24 cellular contexts compared by ENCODE assay signal in the genomic region with DNA sequence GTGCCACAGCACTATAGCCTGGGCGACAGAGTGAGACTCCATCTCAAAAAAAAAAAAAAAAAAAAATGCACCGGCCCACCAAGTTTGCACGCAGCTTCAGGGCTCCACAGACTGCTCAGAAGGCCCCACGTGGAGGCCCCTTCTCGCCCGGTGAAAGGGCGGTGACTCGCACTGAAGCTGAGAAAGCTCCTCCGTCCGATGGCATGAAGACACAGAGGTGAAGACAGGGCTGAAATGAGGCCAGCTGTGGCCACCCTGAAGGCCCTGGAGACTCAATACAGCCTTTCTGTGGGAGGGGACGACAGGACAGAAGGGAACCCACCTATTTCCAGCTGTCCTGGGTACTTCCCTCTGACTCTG.
DNase-seq lines count a peak whose midpoint lies in the region; ATAC-seq, FAIRE-seq and TF ChIP-seq lines count a peak whose summit lies in the region.
"Had no signal": no experiment of that assay in that cellular context is flagged by ENCODE, and none has a peak within 500 bp of the region (broad histone marks: within the 10 kb centered on the region; RNA-seq: fewer than 3 reads in every experiment).

No MANE protein-coding gene starts in this region.

- peaks cover 22% of the 10 kb centered on the region for H3K36me3 ChIP-seq in IMR-90 (ENCODE audit: control insufficient read depth, insufficient read depth, low read length)
- peaks cover 67% of the 10 kb centered on the region for H3K36me3 ChIP-seq in K562 (ENCODE audit: control insufficient read depth, insufficient read depth, low read length)
- H3K36me3 ChIP-seq in gastrocnemius medialis, result peaks cover 0 to 13% of the 10 kb centered on the region in 2 donors
- no peaks in the 10 kb centered on the region for H3K36me3 ChIP-seq in A673 (ENCODE audit: insufficient read depth, low read length, poor library complexity, severe bottlenecking)
- H3K36me3 ChIP-seq: colonic mucosa, ovary had no signal

- H3K79me2 ChIP-seq in K562 (ENCODE audit: control insufficient read depth, insufficient read depth, low read length) (no peaks in the 10 kb centered on the region), H9 (ENCODE audit: insufficient read depth, low read length) (no peaks in the 10 kb centered on the region)

- peak overlapping the region; percentile 73 for H2AK5ac ChIP-seq in IMR-90 (ENCODE audit: low read depth, low read length)
- no peak overlapping the region for H2AK5ac ChIP-seq in H9 (ENCODE audit: insufficient read length, low read length)

- no peak overlapping the region for H3K4me2 ChIP-seq in IMR-90 (ENCODE audit: low read depth, low read length)
- H3K4me2 ChIP-seq in K562 (ENCODE audit: insufficient read depth, low read length), result no peak overlapping the region
- H3K4me2 ChIP-seq in H9 (ENCODE audit: insufficient read depth, insufficient read length, low read length), result no peak overlapping the region

- TF ChIP-seq EP300 in K562 (IDR thresholded peaks at IDR 0.05; ENCODE audit: low read length), result no peak

- ATAC-seq in IMR-90 (ENCODE audit: low read depth), result peak; percentile 5
- no peak for ATAC-seq in K562
- peak; percentile 3 to 10 for ATAC-seq in gastrocnemius medialis
- ATAC-seq in GM21423 (IDR thresholded peaks at IDR 0.05; ENCODE audit: unreplicated experiment), result no peak
- ATAC-seq: natural killer cell had no signal

- H3K27ac ChIP-seq in IMR-90 (ENCODE audit: insufficient read depth, low read length) (no peak overlapping the region), K562 (ENCODE audit: extremely low read depth, low read depth, low read length) (no peak overlapping the region), gastrocnemius medialis (no peak overlapping the region), A673 (ENCODE audit: low read depth, low read length, poor library complexity, severe bottlenecking) (no peak overlapping the region), H9 (ENCODE audit: insufficient read length, low read depth, low read length) (no peak overlapping the region)
- H3K27ac ChIP-seq: colonic mucosa, foreskin keratinocyte, left lung, ovary, SK-N-MC had no signal

- H3K9me3 ChIP-seq in IMR-90 (ENCODE audit: control insufficient read depth, insufficient read depth, low read length) (no peaks in the 10 kb centered on the region), K562 (replicated peaks; ENCODE audit: control insufficient read depth, insufficient read depth, low read depth, low read length) (no peaks in the 10 kb centered on the region), gastrocnemius medialis (no peaks in the 10 kb centered on the region), A673 (ENCODE audit: low read depth, low read length, poor library complexity, severe bottlenecking) (no peaks in the 10 kb centered on the region), H9 (ENCODE audit: control insufficient read depth, low read depth, low read length) (no peaks in the 10 kb centered on the region)
- H3K9me3 ChIP-seq: colonic mucosa, left lung, ovary had no signal

- no TSS peak for BruUV-seq in IMR-90 (replicated peaks; lab: Mats Ljungman, UMichigan)
- BruUV-seq in K562 (replicated peaks; lab: Mats Ljungman, UMichigan), result no TSS peak
- no TSS peak for BruUV-seq in A673 (replicated peaks; lab: Mats Ljungman, UMichigan)

- no peak overlapping the region for H3T11ph ChIP-seq in H9 (ENCODE audit: low read length)

- H2BK120ac ChIP-seq in IMR-90 (ENCODE audit: low read depth, low read length) (no peak overlapping the region), H9 (ENCODE audit: low read depth, low read length, poor library complexity, severe bottlenecking) (no peak overlapping the region)

- H3K27me3 ChIP-seq in IMR-90 (ENCODE audit: control insufficient read depth, insufficient read depth, low read length) (no peaks in the 10 kb centered on the region), K562 (ENCODE audit: control insufficient read depth in 2 of 2, insufficient read depth in 2 of 2, low read length in 2 of 2) (no peaks in the 10 kb centered on the region), gastrocnemius medialis (peaks cover 16 to 24% (median 19%) of the 10 kb centered on the region in 3 donors), A673 (replicated peaks; ENCODE audit: insufficient read depth, low read depth, low read length, poor library complexity) (no peaks in the 10 kb centered on the region), H9 (ENCODE audit: insufficient read depth, low read length) (no peaks in the 10 kb centered on the region)
- H3K27me3 ChIP-seq: colonic mucosa, foreskin keratinocyte, left lung, ovary had no signal

- H2BK20ac ChIP-seq in IMR-90 (ENCODE audit: low read depth, low read length) (no peak overlapping the region), H9 (ENCODE audit: low read depth, low read length, poor library complexity, severe bottlenecking) (no peak overlapping the region)

- no peaks in the 10 kb centered on the region for H3K36me3 Mint-ChIP-seq in activated naive CD4-positive, alpha-beta T cell treated with anti-CD3 and anti-CD28 coated beads, Interleukin-2, amount 50 U/mL, for 24 hours
- peaks cover 0 to 3% (median 0%) of the 10 kb centered on the region in 3 experiments; a peak in 2 of 7 replicates for H3K36me3 Mint-ChIP-seq in H9 (ENCODE audit: insufficient read depth in 1 of 3, low read depth in 3 of 3)
- H3K36me3 Mint-ChIP-seq: natural killer cell had no signal

- WGBS in IMR-90 (ENCODE audit: extremely low coverage in 2 of 2, insufficient read length in 1 of 2), 2 experiments, result 66% methylated on average over 9 of the region's 11 CpGs; no CpG with 5 or more reads in 1 of the 2 experiments
- 96% methylated on average over 5 of the region's 11 CpGs for WGBS in K562 (ENCODE audit: insufficient coverage, low coverage, missing lambda C conversion rate)
- no CpG with 5 or more reads among the region's 11 CpGs for WGBS in H9 (ENCODE audit: extremely low coverage, insufficient read length, low lambda C conversion rate)

- FAIRE-seq in K562 (lab: Jason Lieb, UNC), result no peak

- no peak overlapping the region; the same call in 1 of the 2 replicates for H4K5ac ChIP-seq in IMR-90 (ENCODE audit: low read depth, low read length)
- no peak overlapping the region for H4K5ac ChIP-seq in H9 (ENCODE audit: insufficient read length, low read depth, low read length)

- H3K27ac Mint-ChIP-seq in activated naive CD4-positive, alpha-beta T cell treated with anti-CD3 and anti-CD28 coated beads, Interleukin-2, amount 50 U/mL, for 24 hours, result peak overlapping the region; percentile 59
- no peak overlapping the region for H3K27ac Mint-ChIP-seq in H9
- H3K27ac Mint-ChIP-seq: activated CD4-positive, alpha-beta T cell treated with anti-CD3 and anti-CD28 coated beads, Interleukin-2, amount 10 ng/mL, durations not matched to agents 24 days and 14 days; activated T-helper 2 cell treated with anti-CD3 and anti-CD28 coated beads, Interferon-gamma antibody, Interleukin-2, Interleukin-4, amounts not matched to agents 10 μg/mL and 5 μg/mL and 100 μg/mL, durations not matched to agents 14 hours and 24 hours and 36 hours; CD14-positive monocyte; HFFc6; natural killer cell; T-helper 1 cell treated with Interleukin-12 subunit alpha and Interleukin-12 subunit beta and Interleukin-4 antibody, amounts not matched to agents 30 μg/mL and 1 μg/mL, for 36 hours had no signal

- no peaks in the 10 kb centered on the region for H3K23me2 ChIP-seq in H9 (ENCODE audit: insufficient read length, low read depth, low read length, poor library complexity, severe bottlenecking)

- H3K9ac ChIP-seq in IMR-90 (ENCODE audit: low read depth, low read length) (no peak overlapping the region), K562 (ENCODE audit: insufficient read depth in 1 of 2, low read depth in 2 of 2, low read length in 2 of 2) (peak overlapping the region in 1 of 2 experiments; percentile 42; a peak in 2 of 4 replicates), H9 (ENCODE audit: extremely low read depth, insufficient read length, low read length) (no peak overlapping the region)

- H2AFZ ChIP-seq in IMR-90 (replicated peaks; ENCODE audit: low read length, poor library complexity) (no peak overlapping the region), K562 (ENCODE audit: low read depth, low read length) (no peak overlapping the region), H9 (ENCODE audit: low read length) (no peak overlapping the region)

- intact Hi-C loops in IMR-90 (cut with micrococcal nuclease) (no loop called here), K562 (cut with micrococcal nuclease) (no loop called here), gastrocnemius medialis (cut with DNase I; ENCODE audit: low total_unique reads) (no loop called here), A673 (cut with micrococcal nuclease; ENCODE audit: unreplicated experiment) (no loop called here)

- H3K14ac ChIP-seq in IMR-90 (replicated peaks; ENCODE audit: low read depth, low read length) (no peak overlapping the region), H9 (ENCODE audit: insufficient read depth, low read length) (no peak overlapping the region)

- no peaks in the 10 kb centered on the region for H3K4me1 Mint-ChIP-seq in activated naive CD4-positive, alpha-beta T cell treated with anti-CD3 and anti-CD28 coated beads, Interleukin-2, amount 50 U/mL, for 24 hours
- H3K4me1 Mint-ChIP-seq in H9, result peaks cover 9 to 13% of the 10 kb centered on the region in 2 experiments
- H3K4me1 Mint-ChIP-seq: activated CD4-positive, alpha-beta T cell treated with anti-CD3 and anti-CD28 coated beads, Interleukin-2, amount 10 ng/mL, durations not matched to agents 24 days and 14 days; natural killer cell had no signal

- H3K4ac ChIP-seq in IMR-90 (ENCODE audit: low read depth, low read length) (peak overlapping the region; percentile 29; the same call in 1 of the 2 replicates), H9 (ENCODE audit: low read depth, low read length) (no peak overlapping the region)

- CTCF ChIA-PET in IMR-90 (lab: Yijun Ruan, JAX) (interaction anchor here (0.6 kb wide), 2 partner anchors 408 to 409 kb away, joined by 3 to 4 read pairs; no protein-coding TSS in a partner anchor), K562 (lab: Yijun Ruan, JAX; ENCODE audit: low intra/inter-chr PET ratio) (interaction anchor here (0.6 kb wide), 1 partner anchor 15 kb away, joined by 3 read pairs; no protein-coding TSS in a partner anchor), A673 (lab: Charles Lee) (interaction anchor here (1.3 kb wide), 1 partner anchor 155 kb away, joined by 4 read pairs; no protein-coding TSS in a partner anchor)

- DNase-seq in activated naive CD4-positive, alpha-beta T cell (lab: John Stamatoyannopoulos, UW), result no peak
- DNase-seq in IMR-90 (no peak), K562 (ENCODE audit: extremely low read depth in 1 of 4, low spot score in 3 of 4) (no peak), gastrocnemius medialis (no peak), A673 (ENCODE audit: low spot score) (no peak), H9 (no peak)
- DNase-seq: activated CD4-positive, alpha-beta T cell treated with anti-CD3 and anti-CD28 coated beads, Interleukin-2, amount 10 ng/mL, durations not matched to agents 24 days and 14 days; colonic mucosa; effector memory CD4-positive, alpha-beta T cell; foreskin keratinocyte; HFFc6; midbrain; natural killer cell; NCI-H146; ovary; stimulated activated CD4-positive, alpha-beta T cell treated with anti-CD3 and anti-CD28 coated beads, Interleukin-4, amount 100 ng/mL, for 1 hour; stimulated activated naive CD4-positive, alpha-beta T cell treated with Interleukin-2 at 50 U/mL for 16 hours had no signal

- peak overlapping the region; percentile 9 for H2AK9ac ChIP-seq in IMR-90 (replicated peaks; ENCODE audit: low read depth, low read length, poor library complexity)

- no peak overlapping the region for H2BK15ac ChIP-seq in IMR-90 (ENCODE audit: low read depth, low read length)
- no peak overlapping the region for H2BK15ac ChIP-seq in H9 (ENCODE audit: low read depth, low read length)

- in situ Hi-C loops in IMR-90 (cut with MboI; ENCODE audit: low sequenced_read_pairs) (no loop called here), K562 (cut with MboI) (no loop called here), gastrocnemius medialis (cut with MboI; ENCODE audit: low sequenced_read_pairs in 4 of 4) (no loop called here)

- POLR2A ChIA-PET in IMR-90 (lab: Charles Lee; ENCODE audit: unreplicated experiment), result no interaction called here
- POLR2A ChIA-PET in K562 (lab: Yijun Ruan, JAX), result interaction anchor here (1.7 kb wide), 1 partner anchor 10 kb away, joined by 3 read pairs; no protein-coding TSS in a partner anchor
- POLR2A ChIA-PET in A673 (lab: Charles Lee; ENCODE audit: low non-redundant PET), result no interaction called here

- H2BK12ac ChIP-seq in H9 (ENCODE audit: insufficient read length, low read depth, low read length), result no peak overlapping the region

- dilution Hi-C loops in IMR-90 (cut with HindIII; ENCODE audit: low sequenced_read_pairs, unreplicated experiment), result no loop called here

- no peak for TF ChIP-seq RAD21 in IMR-90 (IDR thresholded peaks at IDR 0.05; ENCODE audit: low read length)
- no peak for TF ChIP-seq RAD21 in K562 (CRISPR knock-in tag; conservative IDR thresholded peaks at IDR 0.05 in 1 of 2, IDR thresholded peaks at IDR 0.05 in 1 of 2)

- TF ChIP-seq CTCF in IMR-90 (conservative IDR thresholded peaks at IDR 0.05; ENCODE audit: low read depth, low read length) (no peak), K562 (IDR thresholded peaks at IDR 0.05 in 2 of 3, conservative IDR thresholded peaks at IDR 0.05 in 1 of 3; ENCODE audit: insufficient read depth in 2 of 3, low read depth in 1 of 3, low read length in 3 of 3) (no peak), gastrocnemius medialis (IDR thresholded peaks at IDR 0.05 in 4 of 5, conservative IDR thresholded peaks at IDR 0.05 in 1 of 5) (no peak), A673 (conservative IDR thresholded peaks at IDR 0.05; ENCODE audit: low read depth, low read length) (no peak), H9 (conservative IDR thresholded peaks at IDR 0.05) (no peak)

- H4K91ac ChIP-seq in IMR-90 (ENCODE audit: insufficient read depth, low read depth, low read length) (no peak overlapping the region), H9 (ENCODE audit: insufficient read length, low read depth, low read length) (no peak overlapping the region)

- H3K27me3 Mint-ChIP-seq in activated naive CD4-positive, alpha-beta T cell treated with anti-CD3 and anti-CD28 coated beads, Interleukin-2, amount 50 U/mL, for 24 hours, result no peaks in the 10 kb centered on the region
- peaks cover 1% of the 10 kb centered on the region; the same call in 1 of the 2 replicates for H3K27me3 Mint-ChIP-seq in H9 (ENCODE audit: low read depth)
- H3K27me3 Mint-ChIP-seq: activated CD4-positive, alpha-beta T cell treated with anti-CD3 and anti-CD28 coated beads, Interleukin-2, amount 10 ng/mL, durations not matched to agents 24 days and 14 days had no signal

- H4K20me1 ChIP-seq in IMR-90 (ENCODE audit: insufficient read depth, low read length), result peaks cover 4% of the 10 kb centered on the region; the same call in 1 of the 2 replicates
- H4K20me1 ChIP-seq in K562 (replicated peaks; ENCODE audit: control insufficient read depth, insufficient read depth, low read length), result no peaks in the 10 kb centered on the region
- no peaks in the 10 kb centered on the region for H4K20me1 ChIP-seq in H9 (ENCODE audit: control insufficient read depth, insufficient read depth, insufficient read length)

- TF ChIP-seq POLR2A in IMR-90 (IDR thresholded peaks at IDR 0.05; ENCODE audit: low read depth, low read length) (no peak), K562 (conservative IDR thresholded peaks at IDR 0.05) (no peak), gastrocnemius medialis (IDR thresholded peaks at IDR 0.05) (no peak)

- H2BK5ac ChIP-seq in IMR-90 (ENCODE audit: low read depth, low read length, poor library complexity, severe bottlenecking) (no peak overlapping the region), H9 (ENCODE audit: insufficient read length, low read length) (no peak overlapping the region)

- H3K4me3 ChIP-seq in IMR-90 (ENCODE audit: insufficient read depth, low read depth, low read length) (no peak overlapping the region), K562 (no peak overlapping the region), gastrocnemius medialis (no peak overlapping the region), A673 (ENCODE audit: low read depth, low read length, poor library complexity, severe bottlenecking) (no peak overlapping the region)
- H3K4me3 ChIP-seq: colonic mucosa, left lung, ovary, SK-N-MC had no signal

- H3K9me1 ChIP-seq in IMR-90 (ENCODE audit: insufficient read depth, low read length), result peaks cover 15% of the 10 kb centered on the region; the same call in 1 of the 2 replicates
- no peaks in the 10 kb centered on the region for H3K9me1 ChIP-seq in K562 (ENCODE audit: control insufficient read depth, insufficient read depth, low read length)

- H3K79me1 ChIP-seq in IMR-90 (ENCODE audit: low read depth in 1 of 2, low read length in 2 of 2) (peaks cover 0 to 5% of the 10 kb centered on the region in 2 experiments; a peak in 1 of 4 replicates), H9 (ENCODE audit: insufficient read depth, low read depth, low read length, poor library complexity, severe bottlenecking) (no peaks in the 10 kb centered on the region)

- no peaks in the 10 kb centered on the region for H3K9me3 Mint-ChIP-seq in activated naive CD4-positive, alpha-beta T cell treated with anti-CD3 and anti-CD28 coated beads, Interleukin-2, amount 50 U/mL, for 24 hours
- H3K9me3 Mint-ChIP-seq in H9, result no peaks in the 10 kb centered on the region
- H3K9me3 Mint-ChIP-seq: activated CD4-positive, alpha-beta T cell treated with anti-CD3 and anti-CD28 coated beads, Interleukin-2, amount 10 ng/mL, durations not matched to agents 24 days and 14 days; activated T-helper 2 cell treated with anti-CD3 and anti-CD28 coated beads, Interferon-gamma antibody, Interleukin-2, Interleukin-4, amounts not matched to agents 10 μg/mL and 5 μg/mL and 100 μg/mL, durations not matched to agents 14 hours and 24 hours and 36 hours; HFFc6; natural killer cell; T-helper 1 cell treated with Interleukin-12 subunit alpha and Interleukin-12 subunit beta and Interleukin-4 antibody, amounts not matched to agents 30 μg/mL and 1 μg/mL, for 36 hours had no signal

- H4K8ac ChIP-seq in IMR-90 (ENCODE audit: low read depth in 2 of 2, low read length in 2 of 2) (peak overlapping the region in 1 of 2 experiments; percentile 9; a peak in 1 of 4 replicates), H9 (replicated peaks; ENCODE audit: insufficient read length, low read depth, low read length) (no peak overlapping the region)

- H3K18ac ChIP-seq in IMR-90 (ENCODE audit: low read depth, low read length) (no peak overlapping the region), H9 (ENCODE audit: insufficient read length, low read depth, low read length) (no peak overlapping the region)

- no peak overlapping the region for H3K4me3 Mint-ChIP-seq in activated naive CD4-positive, alpha-beta T cell treated with anti-CD3 and anti-CD28 coated beads, Interleukin-2, amount 50 U/mL, for 24 hours
- H3K4me3 Mint-ChIP-seq in H9, result no peak overlapping the region
- H3K4me3 Mint-ChIP-seq: activated CD4-positive, alpha-beta T cell treated with anti-CD3 and anti-CD28 coated beads, Interleukin-2, amount 10 ng/mL, durations not matched to agents 24 days and 14 days; CD14-positive monocyte; HFFc6; natural killer cell; T-helper 1 cell treated with Interleukin-12 subunit alpha and Interleukin-12 subunit beta and Interleukin-4 antibody, amounts not matched to agents 30 μg/mL and 1 μg/mL, for 36 hours had no signal

- H3K23ac ChIP-seq in IMR-90 (ENCODE audit: low read depth, low read length), result no peak overlapping the region
- H3K23ac ChIP-seq in H9 (ENCODE audit: insufficient read length, low read depth, low read length), result no peak overlapping the region

- H3K4me1 ChIP-seq in IMR-90 (ENCODE audit: control insufficient read depth, insufficient read depth, low read length) (peaks cover 8% of the 10 kb centered on the region; the same call in 1 of the 2 replicates), K562 (replicated peaks in 1 of 2; ENCODE audit: control insufficient read depth in 2 of 2, insufficient read depth in 2 of 2, low read length in 2 of 2) (peaks cover 0 to 13% of the 10 kb centered on the region in 2 experiments; a peak in 1 of 5 replicates), gastrocnemius medialis (peaks cover 16 to 18% of the 10 kb centered on the region in 2 donors), A673 (ENCODE audit: insufficient read depth, low read length, poor library complexity, severe bottlenecking) (no peaks in the 10 kb centered on the region), H9 (ENCODE audit: insufficient read depth, low read length) (no peaks in the 10 kb centered on the region)
- H3K4me1 ChIP-seq: foreskin keratinocyte had no signal

- no peak overlapping the region for H3K56ac ChIP-seq in IMR-90 (ENCODE audit: extremely low read depth, insufficient read depth, low read length)
- no peak overlapping the region for H3K56ac ChIP-seq in H9 (ENCODE audit: insufficient read length, low read depth, low read length)

Comparison
In these comparisons a context has a peak if more than half of its experiments do, and no peak if none do; other contexts are left out.
1. ATAC-seq: peak in IMR-90 (single experiment) and gastrocnemius medialis (2 of 2); none in K562 (single experiment) and GM21423 (single experiment).